Comparison of ENCODE assay signal across 8 cellular contexts in the genomic region with DNA sequence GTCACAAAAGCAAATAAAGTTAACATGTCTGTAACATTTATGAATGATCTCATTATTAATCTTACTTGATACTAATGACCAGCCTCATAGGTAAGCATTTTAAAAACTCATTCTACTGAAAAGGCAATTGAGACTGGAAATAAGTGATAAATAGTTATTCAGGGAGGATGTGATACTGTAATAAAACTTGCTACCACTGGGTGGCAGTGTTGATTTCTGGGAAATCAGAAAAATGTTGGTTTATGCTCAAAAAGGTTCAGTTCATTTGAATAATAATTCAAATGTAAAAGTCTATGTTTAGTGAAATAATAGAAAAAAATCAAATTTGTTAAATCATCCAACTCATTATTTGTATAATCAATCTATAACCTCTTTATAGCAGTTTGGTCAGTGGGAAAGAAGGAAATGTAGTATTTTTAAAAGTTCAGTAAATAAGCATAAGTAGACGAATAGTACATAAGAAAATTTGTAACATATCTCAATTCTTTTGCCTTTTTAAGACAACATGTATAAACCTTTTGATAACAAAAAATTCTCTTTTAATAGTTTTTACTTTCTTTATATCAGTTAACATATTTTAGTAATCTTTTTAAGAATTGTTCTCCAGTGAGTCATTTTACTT. TPM values are rescaled to one million over a fixed set of nuclear protein-coding genes. Genes with fewer than 3 reads are reported as not detected.
A peak's percentile ranks its signal among the peaks of the same experiment; 100 is the strongest.
DNase-seq lines count a peak whose midpoint lies in the region; ATAC-seq and TF ChIP-seq lines count a peak whose summit lies in the region.

No MANE protein-coding gene starts in this region.

- in situ Hi-C loops in GM13976 (cut with MboI; ENCODE audit: low sequenced_read_pairs, unreplicated experiment) (no loop called here), astrocyte of the spinal cord (cut with HindIII; ENCODE audit: low sequenced_read_pairs) (no loop called here)

- ATAC-seq in left lung = peak; percentile 68
- no peak for ATAC-seq in HG03108 (IDR thresholded peaks at IDR 0.05; ENCODE audit: unreplicated experiment)

- DNase-seq in BE2C = peak; percentile 26
- DNase-seq in GM13976 (ENCODE audit: low spot score) = no peak
- DNase-seq in NCI-H1930 (lab: John Stamatoyannopoulos, UW) = peak; percentile 21 to 42
- peak; percentile 53 for DNase-seq in astrocyte of the spinal cord (ENCODE audit: low read depth, low spot score)
- no peak for DNase-seq in left lung
- DNase-seq in HuH-7 (ENCODE audit: low spot score) = no peak
- DNase-seq in putamen (ENCODE audit: low spot score) = no peak

- no peak overlapping the region for H3K4me3 ChIP-seq in BE2C (ENCODE audit: low read depth, low read length)
- H3K4me3 ChIP-seq in astrocyte of the spinal cord (ENCODE audit: low read depth, low read length) = no peak overlapping the region
- H3K4me3 ChIP-seq in left lung = no peak overlapping the region

- H3K27ac ChIP-seq in left lung = no peak overlapping the region

- intact Hi-C loops in left lung (cut with DNase I) = no loop called here

- no peaks in the 10 kb centered on the region for H3K27me3 ChIP-seq in BE2C
- H3K27me3 ChIP-seq in left lung = no peaks in the 10 kb centered on the region

- H3K4me1 ChIP-seq in BE2C = peaks cover 18% of the 10 kb centered on the region
- peaks cover 5 to 37% of the 10 kb centered on the region in 2 donors for H3K4me1 ChIP-seq in left lung

- peak; percentile 74 for TF ChIP-seq CTCF in BE2C (IDR thresholded peaks at IDR 0.05; ENCODE audit: low read depth, low read length)
- peak; percentile 51 for TF ChIP-seq CTCF in GM13976 (IDR thresholded peaks at IDR 0.05; ENCODE audit: borderline replicate concordance, control extremely low read depth, extremely low read depth, insufficient read depth, missing control alignments)
- peak; percentile 67 for TF ChIP-seq CTCF in astrocyte of the spinal cord (IDR thresholded peaks at IDR 0.05; ENCODE audit: low read depth, low read length)
- TF ChIP-seq CTCF in left lung (IDR thresholded peaks at IDR 0.05) = peak; percentile 68 to 81

- H3K9me3 ChIP-seq in BE2C = no peaks in the 10 kb centered on the region
- no peaks in the 10 kb centered on the region for H3K9me3 ChIP-seq in left lung

- H3K36me3 ChIP-seq in BE2C = peaks cover 4% of the 10 kb centered on the region
- H3K36me3 ChIP-seq in left lung = peaks cover 0 to 5% of the 10 kb centered on the region in 2 donors

RNA-seq across cellular contexts. Expression of a gene that starts 9.6 kb away (rescaled TPM):
- 8.8 TPM for polyA plus RNA-seq in BE2C (2012; ENCODE audit: insufficient read depth, insufficient read length, low read depth)
- total RNA-seq in left lung = 10 to 100 TPM in 1 of 2 donors, 1 to 10 TPM in 1; 9.7 to 12.1 TPM

RNA-seq across cellular contexts. Expression of a gene that starts 12.4 kb away (rescaled TPM):
- 15.0 TPM for polyA plus RNA-seq in BE2C (2012; ENCODE audit: insufficient read depth, insufficient read length, low read depth)
- 10 to 100 TPM; 12.1 to 12.4 TPM for total RNA-seq in left lung

RNA-seq across cellular contexts. Expression of a gene that starts 41.8 kb away (rescaled TPM):
- polyA plus RNA-seq in BE2C (2012; ENCODE audit: insufficient read depth, insufficient read length, low read depth) = 1.3 TPM
- total RNA-seq in left lung = 10 to 100 TPM; 12.2 to 20.1 TPM

Comparison
In these comparisons a context has a peak if more than half of its experiments do, and no peak if none do; other contexts are left out.
1. DNase-seq: peak in BE2C (single experiment), NCI-H1930 (2 of 2) and astrocyte of the spinal cord (single experiment); none in GM13976 (single experiment), left lung (0 of 2), HuH-7 (single experiment) and putamen (single experiment).
2. Peak in every context shown above with its lines, with median percentiles within 50 percentile points of each other: CTCF ChIP-seq.